1 cellular context compared by ENCODE assay signal in the genomic region with DNA sequence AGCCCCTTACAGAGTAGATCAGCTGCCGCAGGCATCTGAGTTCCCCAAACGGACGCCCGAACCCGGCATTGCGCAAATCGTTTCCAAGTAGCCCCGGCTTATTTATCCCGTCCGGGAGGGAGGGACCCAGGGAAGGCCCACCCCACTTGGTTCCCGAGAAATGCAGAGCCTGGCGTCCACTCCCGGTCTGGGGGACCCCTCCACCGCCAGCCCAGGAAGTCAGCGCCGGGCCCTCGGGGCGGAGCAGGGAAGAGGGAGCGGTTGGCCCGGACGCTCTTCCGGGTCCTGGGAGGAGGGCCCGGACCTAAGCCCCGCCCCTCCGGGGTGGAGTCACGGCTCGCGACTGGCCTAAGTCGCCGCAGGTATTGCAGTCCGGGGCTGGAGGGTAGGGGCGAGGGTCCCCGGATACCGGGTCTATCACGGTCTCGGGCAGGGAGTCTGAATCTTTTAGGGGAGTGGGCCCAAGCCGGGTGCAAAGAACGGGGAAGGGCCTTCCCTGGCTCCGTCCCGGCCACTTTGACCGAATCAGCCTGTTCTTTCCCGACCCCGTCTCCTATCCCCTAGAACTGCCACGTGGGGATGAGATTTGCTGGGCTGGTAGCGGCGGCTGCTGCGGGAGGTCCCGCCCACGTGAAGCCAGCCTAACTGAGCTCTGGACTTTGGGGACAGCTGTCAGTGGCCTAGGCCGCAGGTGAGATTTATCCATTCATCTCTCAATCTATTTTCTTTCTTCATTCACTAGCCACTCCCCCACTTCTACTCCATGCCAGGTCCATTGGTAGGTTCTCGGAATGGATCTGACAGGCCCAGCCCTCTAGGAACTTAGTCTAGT.
TF ChIP-seq lines count a peak whose summit lies in the region.

A gene with protein sequence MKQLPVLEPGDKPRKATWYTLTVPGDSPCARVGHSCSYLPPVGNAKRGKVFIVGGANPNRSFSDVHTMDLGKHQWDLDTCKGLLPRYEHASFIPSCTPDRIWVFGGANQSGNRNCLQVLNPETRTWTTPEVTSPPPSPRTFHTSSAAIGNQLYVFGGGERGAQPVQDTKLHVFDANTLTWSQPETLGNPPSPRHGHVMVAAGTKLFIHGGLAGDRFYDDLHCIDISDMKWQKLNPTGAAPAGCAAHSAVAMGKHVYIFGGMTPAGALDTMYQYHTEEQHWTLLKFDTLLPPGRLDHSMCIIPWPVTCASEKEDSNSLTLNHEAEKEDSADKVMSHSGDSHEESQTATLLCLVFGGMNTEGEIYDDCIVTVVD (plus strand): TSS at position 327 of the 832 bp plus-strand sequence. CDS start 2,472 bp downstream, outside the sequence.

TF ChIP-seq in HepG2, 621 proteins besides CTCF, POLR2A, EP300 and RAD21 (continued from another document):
- TF ChIP-seq GABPB1 (CRISPR knock-in tag; IDR thresholded peaks at IDR 0.05), result peak; percentile 91
- no peak for TF ChIP-seq PRDM4 (CRISPR knock-in tag; IDR thresholded peaks at IDR 0.05; ENCODE audit: borderline replicate concordance)
- TF ChIP-seq ZNF124 (CRISPR knock-in tag; IDR thresholded peaks at IDR 0.05), result peak; percentile 81
- TF ChIP-seq ZNF790 (CRISPR knock-in tag; IDR thresholded peaks at IDR 0.05; ENCODE audit: borderline replicate concordance), result no peak
- peak; percentile 82 for TF ChIP-seq NAIF1 (CRISPR knock-in tag; IDR thresholded peaks at IDR 0.05; ENCODE audit: borderline replicate concordance)
- no peak for TF ChIP-seq TBX3 (IDR thresholded peaks at IDR 0.05; ENCODE audit: borderline replicate concordance)
- TF ChIP-seq ZNF337 (CRISPR knock-in tag; IDR thresholded peaks at IDR 0.05; ENCODE audit: borderline replicate concordance, low read depth), result peak; percentile 80; the same call in 1 of the 2 replicates
- TF ChIP-seq ZNF329 (CRISPR knock-in tag; IDR thresholded peaks at IDR 0.05; ENCODE audit: low read depth), result no peak
- TF ChIP-seq NCOA1 (CRISPR knock-in tag; IDR thresholded peaks at IDR 0.05), result peak; percentile 61; the same call in 1 of the 2 replicates
- no peak for TF ChIP-seq ESRRA (CRISPR knock-in tag; IDR thresholded peaks at IDR 0.05; ENCODE audit: low read depth)
- peak; percentile 31; the same call in 1 of the 2 replicates for TF ChIP-seq POGZ (CRISPR knock-in tag; IDR thresholded peaks at IDR 0.05)
- no peak for TF ChIP-seq CERS6 (CRISPR knock-in tag; IDR thresholded peaks at IDR 0.05)
- TF ChIP-seq, protein P1, sequence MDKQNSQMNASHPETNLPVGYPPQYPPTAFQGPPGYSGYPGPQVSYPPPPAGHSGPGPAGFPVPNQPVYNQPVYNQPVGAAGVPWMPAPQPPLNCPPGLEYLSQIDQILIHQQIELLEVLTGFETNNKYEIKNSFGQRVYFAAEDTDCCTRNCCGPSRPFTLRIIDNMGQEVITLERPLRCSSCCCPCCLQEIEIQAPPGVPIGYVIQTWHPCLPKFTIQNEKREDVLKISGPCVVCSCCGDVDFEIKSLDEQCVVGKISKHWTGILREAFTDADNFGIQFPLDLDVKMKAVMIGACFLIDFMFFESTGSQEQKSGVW (CRISPR knock-in tag; IDR thresholded peaks at IDR 0.05; ENCODE audit: borderline replicate concordance), result no peak
- TF ChIP-seq ZFX (CRISPR knock-in tag; IDR thresholded peaks at IDR 0.05; ENCODE audit: low read depth), result peak; percentile 89
- TF ChIP-seq YEATS2 (CRISPR knock-in tag; IDR thresholded peaks at IDR 0.05; ENCODE audit: borderline replicate concordance), result peak; percentile 52; the same call in 1 of the 2 replicates
- TF ChIP-seq PTBP1 (IDR thresholded peaks at IDR 0.05; ENCODE audit: low read depth, low read length, poor library complexity, severe bottlenecking), result peak; percentile 18
